Comparison of ENCODE assay signal across 2 cellular contexts in genomic region chr2:26346454-26347053, GRCh38.
TF ChIP-seq lines count a peak whose summit lies in the region.

A gene with protein sequence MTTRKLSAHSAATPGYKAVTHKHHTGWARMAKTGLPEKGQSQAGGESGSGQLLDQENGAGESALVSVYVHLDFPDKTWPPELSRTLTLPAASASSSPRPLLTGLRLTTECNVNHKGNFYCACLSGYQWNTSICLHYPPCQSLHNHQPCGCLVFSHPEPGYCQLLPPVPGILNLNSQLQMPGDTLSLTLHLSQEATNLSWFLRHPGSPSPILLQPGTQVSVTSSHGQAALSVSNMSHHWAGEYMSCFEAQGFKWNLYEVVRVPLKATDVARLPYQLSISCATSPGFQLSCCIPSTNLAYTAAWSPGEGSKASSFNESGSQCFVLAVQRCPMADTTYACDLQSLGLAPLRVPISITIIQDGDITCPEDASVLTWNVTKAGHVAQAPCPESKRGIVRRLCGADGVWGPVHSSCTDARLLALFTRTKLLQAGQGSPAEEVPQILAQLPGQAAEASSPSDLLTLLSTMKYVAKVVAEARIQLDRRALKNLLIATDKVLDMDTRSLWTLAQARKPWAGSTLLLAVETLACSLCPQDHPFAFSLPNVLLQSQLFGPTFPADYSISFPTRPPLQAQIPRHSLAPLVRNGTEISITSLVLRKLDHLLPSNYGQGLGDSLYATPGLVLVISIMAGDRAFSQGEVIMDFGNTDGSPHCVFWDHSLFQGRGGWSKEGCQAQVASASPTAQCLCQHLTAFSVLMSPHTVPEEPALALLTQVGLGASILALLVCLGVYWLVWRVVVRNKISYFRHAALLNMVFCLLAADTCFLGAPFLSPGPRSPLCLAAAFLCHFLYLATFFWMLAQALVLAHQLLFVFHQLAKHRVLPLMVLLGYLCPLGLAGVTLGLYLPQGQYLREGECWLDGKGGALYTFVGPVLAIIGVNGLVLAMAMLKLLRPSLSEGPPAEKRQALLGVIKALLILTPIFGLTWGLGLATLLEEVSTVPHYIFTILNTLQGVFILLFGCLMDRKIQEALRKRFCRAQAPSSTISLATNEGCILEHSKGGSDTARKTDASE (minus strand): TSS chr2:26346789. CDS start chr2:26346234, 555 bp downstream.

TF ChIP-seq in HCT116, 20 proteins besides CTCF, POLR2A, EP300 and RAD21:
- TF ChIP-seq FOSL1 (IDR thresholded peaks at IDR 0.05; ENCODE audit: low read depth) (no peak), EGR1 (IDR thresholded peaks at IDR 0.05; ENCODE audit: low read depth) (no peak), ZFX (IDR thresholded peaks at IDR 0.05) (no peak), CEBPB (IDR thresholded peaks at IDR 0.05; ENCODE audit: low read depth) (no peak), EZH2phosphoT487 (IDR thresholded peaks at IDR 0.05; ENCODE audit: borderline replicate concordance) (no peak), JUND (IDR thresholded peaks at IDR 0.05) (no peak), ELF1 (IDR thresholded peaks at IDR 0.05; ENCODE audit: borderline replicate concordance, low read depth) (no peak), SP1 (IDR thresholded peaks at IDR 0.05; ENCODE audit: low read depth) (no peak), CBX3 (IDR thresholded peaks at IDR 0.05; ENCODE audit: low read depth) (no peak)
- TF ChIP-seq, protein P1, sequence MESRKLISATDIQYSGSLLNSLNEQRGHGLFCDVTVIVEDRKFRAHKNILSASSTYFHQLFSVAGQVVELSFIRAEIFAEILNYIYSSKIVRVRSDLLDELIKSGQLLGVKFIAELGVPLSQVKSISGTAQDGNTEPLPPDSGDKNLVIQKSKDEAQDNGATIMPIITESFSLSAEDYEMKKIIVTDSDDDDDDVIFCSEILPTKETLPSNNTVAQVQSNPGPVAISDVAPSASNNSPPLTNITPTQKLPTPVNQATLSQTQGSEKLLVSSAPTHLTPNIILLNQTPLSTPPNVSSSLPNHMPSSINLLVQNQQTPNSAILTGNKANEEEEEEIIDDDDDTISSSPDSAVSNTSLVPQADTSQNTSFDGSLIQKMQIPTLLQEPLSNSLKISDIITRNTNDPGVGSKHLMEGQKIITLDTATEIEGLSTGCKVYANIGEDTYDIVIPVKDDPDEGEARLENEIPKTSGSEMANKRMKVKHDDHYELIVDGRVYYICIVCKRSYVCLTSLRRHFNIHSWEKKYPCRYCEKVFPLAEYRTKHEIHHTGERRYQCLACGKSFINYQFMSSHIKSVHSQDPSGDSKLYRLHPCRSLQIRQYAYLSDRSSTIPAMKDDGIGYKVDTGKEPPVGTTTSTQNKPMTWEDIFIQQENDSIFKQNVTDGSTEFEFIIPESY (IDR thresholded peaks at IDR 0.05; ENCODE audit: extremely low read depth, insufficient replicate concordance, low read length): no peak

TF ChIP-seq in H1, 55 proteins besides CTCF, POLR2A, EP300 and RAD21:
- TF ChIP-seq ASH2L (IDR thresholded peaks at IDR 0.05; ENCODE audit: low read length) (peak; percentile 4), EZH2 (IDR thresholded peaks at IDR 0.05; ENCODE audit: low read depth, low read length, severe bottlenecking) (no peak), SAP30 (IDR thresholded peaks at IDR 0.05; ENCODE audit: insufficient read depth, insufficient replicate concordance, low read length) (peak; percentile 52)
- TF ChIP-seq, protein P2, sequence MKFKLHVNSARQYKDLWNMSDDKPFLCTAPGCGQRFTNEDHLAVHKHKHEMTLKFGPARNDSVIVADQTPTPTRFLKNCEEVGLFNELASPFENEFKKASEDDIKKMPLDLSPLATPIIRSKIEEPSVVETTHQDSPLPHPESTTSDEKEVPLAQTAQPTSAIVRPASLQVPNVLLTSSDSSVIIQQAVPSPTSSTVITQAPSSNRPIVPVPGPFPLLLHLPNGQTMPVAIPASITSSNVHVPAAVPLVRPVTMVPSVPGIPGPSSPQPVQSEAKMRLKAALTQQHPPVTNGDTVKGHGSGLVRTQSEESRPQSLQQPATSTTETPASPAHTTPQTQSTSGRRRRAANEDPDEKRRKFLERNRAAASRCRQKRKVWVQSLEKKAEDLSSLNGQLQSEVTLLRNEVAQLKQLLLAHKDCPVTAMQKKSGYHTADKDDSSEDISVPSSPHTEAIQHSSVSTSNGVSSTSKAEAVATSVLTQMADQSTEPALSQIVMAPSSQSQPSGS (IDR thresholded peaks at IDR 0.05; ENCODE audit: low read length): no peak
